In genomic region chr1:160618327-160618726, GRCh38 we compare ENCODE assay signal across 1 cellular context.
TF ChIP-seq lines count a peak whose summit lies in the region.

No MANE protein-coding gene starts in this region.

TF ChIP-seq in K562, 482 proteins besides CTCF, POLR2A, EP300 and RAD21 (continued from another document):
- TF ChIP-seq, protein P1, sequence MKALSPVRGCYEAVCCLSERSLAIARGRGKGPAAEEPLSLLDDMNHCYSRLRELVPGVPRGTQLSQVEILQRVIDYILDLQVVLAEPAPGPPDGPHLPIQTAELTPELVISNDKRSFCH (CRISPR knock-in tag; IDR thresholded peaks at IDR 0.05), result no peak
- TF ChIP-seq, protein P1 (tag; IDR thresholded peaks at IDR 0.05), result no peak
- TF ChIP-seq MAFG (tag; conservative IDR thresholded peaks at IDR 0.05) (no peak), IFI16 (CRISPR knock-in tag; IDR thresholded peaks at IDR 0.05) (no peak), HNRNPUL1 (IDR thresholded peaks at IDR 0.05; ENCODE audit: low read length) (no peak), ZNF253 (CRISPR knock-in tag; conservative IDR thresholded peaks at IDR 0.05) (no peak), ATF7 (IDR thresholded peaks at IDR 0.05) (no peak), ZNF146 (CRISPR knock-in tag; IDR thresholded peaks at IDR 0.05; ENCODE audit: unreplicated experiment) (no peak), ZNF57 (CRISPR knock-in tag; IDR thresholded peaks at IDR 0.05) (no peak), POLR2H (tag; IDR thresholded peaks at IDR 0.05; ENCODE audit: low read depth) (no peak), ZKSCAN3 (CRISPR knock-in tag; IDR thresholded peaks at IDR 0.05) (no peak), ZNF217 (CRISPR knock-in tag; IDR thresholded peaks at IDR 0.05) (no peak), ATF6 (CRISPR knock-in tag; IDR thresholded peaks at IDR 0.05) (no peak), FOXA3 (CRISPR knock-in tag; conservative IDR thresholded peaks at IDR 0.05 in 1 of 2, IDR thresholded peaks at IDR 0.05 in 1 of 2) (no peak), FOXJ3 (CRISPR knock-in tag; IDR thresholded peaks at IDR 0.05) (no peak)
- TF ChIP-seq, protein P2, sequence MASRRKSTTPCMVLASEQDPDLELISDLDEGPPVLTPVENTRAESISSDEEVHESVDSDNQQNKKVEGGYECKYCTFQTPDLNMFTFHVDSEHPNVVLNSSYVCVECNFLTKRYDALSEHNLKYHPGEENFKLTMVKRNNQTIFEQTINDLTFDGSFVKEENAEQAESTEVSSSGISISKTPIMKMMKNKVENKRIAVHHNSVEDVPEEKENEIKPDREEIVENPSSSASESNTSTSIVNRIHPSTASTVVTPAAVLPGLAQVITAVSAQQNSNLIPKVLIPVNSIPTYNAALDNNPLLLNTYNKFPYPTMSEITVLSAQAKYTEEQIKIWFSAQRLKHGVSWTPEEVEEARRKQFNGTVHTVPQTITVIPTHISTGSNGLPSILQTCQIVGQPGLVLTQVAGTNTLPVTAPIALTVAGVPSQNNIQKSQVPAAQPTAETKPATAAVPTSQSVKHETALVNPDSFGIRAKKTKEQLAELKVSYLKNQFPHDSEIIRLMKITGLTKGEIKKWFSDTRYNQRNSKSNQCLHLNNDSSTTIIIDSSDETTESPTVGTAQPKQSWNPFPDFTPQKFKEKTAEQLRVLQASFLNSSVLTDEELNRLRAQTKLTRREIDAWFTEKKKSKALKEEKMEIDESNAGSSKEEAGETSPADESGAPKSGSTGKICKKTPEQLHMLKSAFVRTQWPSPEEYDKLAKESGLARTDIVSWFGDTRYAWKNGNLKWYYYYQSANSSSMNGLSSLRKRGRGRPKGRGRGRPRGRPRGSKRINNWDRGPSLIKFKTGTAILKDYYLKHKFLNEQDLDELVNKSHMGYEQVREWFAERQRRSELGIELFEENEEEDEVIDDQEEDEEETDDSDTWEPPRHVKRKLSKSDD (conservative IDR thresholded peaks at IDR 0.05; ENCODE audit: low read length), result no peak
